Comparison of ENCODE assay signal across 11 cellular contexts in the genomic region with DNA sequence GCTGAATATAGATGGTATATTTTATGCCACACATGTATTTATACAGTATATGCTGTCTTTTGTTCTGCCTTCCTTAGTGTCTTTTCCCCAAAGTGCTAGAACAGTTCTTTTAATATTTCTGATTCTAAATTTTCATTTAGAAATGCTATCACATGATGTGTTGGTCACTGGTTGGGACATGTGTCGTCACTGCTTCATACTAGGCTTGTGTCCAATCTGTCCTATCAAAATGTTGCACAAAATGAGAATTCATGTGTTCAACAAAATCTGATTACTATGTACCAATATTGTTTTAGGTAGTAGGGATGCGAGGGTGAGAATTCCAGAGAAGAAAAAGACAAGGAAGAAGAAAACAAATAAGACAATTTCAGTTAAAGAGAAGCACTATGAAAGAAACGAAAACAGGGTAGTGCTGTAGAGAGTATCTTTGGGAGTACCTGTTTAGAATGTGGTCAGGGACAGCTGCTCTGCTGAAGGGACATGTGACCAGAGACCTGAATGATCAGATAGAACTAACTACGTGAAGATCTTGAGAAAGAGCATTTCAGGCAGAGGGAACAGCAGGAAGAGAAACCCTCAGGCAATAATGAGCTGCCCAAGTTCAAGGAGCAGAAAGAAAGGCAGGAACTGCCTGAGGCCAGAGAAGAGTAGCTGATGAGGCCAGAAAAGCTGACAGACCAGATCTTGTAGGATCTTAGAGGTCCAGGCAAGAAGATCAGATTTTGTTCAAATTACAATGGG. TPM values are rescaled to one million over a fixed set of nuclear protein-coding genes. Genes with fewer than 3 reads are reported as not detected.
DNase-seq lines count a peak whose midpoint lies in the region; ATAC-seq and TF ChIP-seq lines count a peak whose summit lies in the region.
"Had no signal": no experiment of that assay in that cellular context is flagged by ENCODE, and none has a peak within 500 bp of the region (broad histone marks: within the 10 kb centered on the region; RNA-seq: fewer than 3 reads in every experiment).

No MANE protein-coding gene starts in this region.

- H2AK5ac ChIP-seq in mesenchymal stem cell (ENCODE audit: low read length, severe bottlenecking): peak overlapping the region; percentile 78

- H2BK120ac ChIP-seq in mesenchymal stem cell (ENCODE audit: low read depth, low read length): peak overlapping the region; percentile 24

- H3K27me3 ChIP-seq in mesenchymal stem cell (ENCODE audit: control insufficient read depth in 1 of 2, insufficient read depth in 1 of 2, low read length in 2 of 2): no peaks in the 10 kb centered on the region
- no peaks in the 10 kb centered on the region for H3K27me3 ChIP-seq in CD8-positive, alpha-beta memory T cell (ENCODE audit: insufficient read depth, low read length, poor library complexity, severe bottlenecking)
- H3K27me3 ChIP-seq: right atrium auricular region had no signal

- no peak overlapping the region for H4K91ac ChIP-seq in mesenchymal stem cell (ENCODE audit: low read length)

- no peak for TF ChIP-seq CTCF in natural killer cell (IDR thresholded peaks at IDR 0.05)

- H3K9ac ChIP-seq in mesenchymal stem cell (ENCODE audit: low read length): no peak overlapping the region

- no peak overlapping the region for H2BK15ac ChIP-seq in mesenchymal stem cell (ENCODE audit: low read depth, poor library complexity, severe bottlenecking)

- H3K4me1 ChIP-seq in mesenchymal stem cell (ENCODE audit: control insufficient read depth, insufficient read depth, low read depth, low read length): peaks cover 2% of the 10 kb centered on the region
- H3K4me1 ChIP-seq in CD8-positive, alpha-beta memory T cell (ENCODE audit: insufficient read depth, low read length): peaks cover 4% of the 10 kb centered on the region
- H3K4me1 ChIP-seq: right atrium auricular region had no signal

- no peak overlapping the region for H3K4me2 ChIP-seq in mesenchymal stem cell (ENCODE audit: low read length, poor library complexity, severe bottlenecking)

- no peak overlapping the region for H3K14ac ChIP-seq in mesenchymal stem cell (ENCODE audit: low read length in 2 of 2)

- H3K23ac ChIP-seq in mesenchymal stem cell (ENCODE audit: low read length in 2 of 2): no peak overlapping the region

- H2AFZ ChIP-seq in mesenchymal stem cell (ENCODE audit: low read depth, low read length): no peak overlapping the region

- H3K9me3 ChIP-seq in mesenchymal stem cell (ENCODE audit: control insufficient read depth, low read length): no peaks in the 10 kb centered on the region
- no peaks in the 10 kb centered on the region for H3K9me3 ChIP-seq in CD8-positive, alpha-beta memory T cell (ENCODE audit: low read length)
- H3K9me3 ChIP-seq: right atrium auricular region had no signal

- no peak overlapping the region for H3K18ac ChIP-seq in mesenchymal stem cell (ENCODE audit: low read depth in 1 of 2, low read length in 2 of 2)

- no peak overlapping the region for H3K4ac ChIP-seq in mesenchymal stem cell (ENCODE audit: low read depth in 1 of 2, low read length in 2 of 2)

- H3K27ac Mint-ChIP-seq in CD8-positive, alpha-beta memory T cell: no peak overlapping the region
- no peak overlapping the region for H3K27ac Mint-ChIP-seq in natural killer cell

- H3K4me3 Mint-ChIP-seq in CD8-positive, alpha-beta memory T cell: peak overlapping the region in 2 of 7 donors; percentile 1 to 38
- no peak overlapping the region for H3K4me3 Mint-ChIP-seq in natural killer cell
- H3K4me3 Mint-ChIP-seq: central memory CD8-positive, alpha-beta T cell had no signal

- peaks cover 8 to 16% (median 14%) of the 10 kb centered on the region in 3 donors for H3K4me1 Mint-ChIP-seq in CD8-positive, alpha-beta memory T cell
- H3K4me1 Mint-ChIP-seq in natural killer cell: peaks cover 11 to 14% of the 10 kb centered on the region in 2 donors

- CTCF ChIA-PET in CD8-positive, alpha-beta memory T cell (lab: Charles Lee): interaction anchor here (1.4 kb wide), 1 partner anchor 78 kb away, joined by 3 read pairs; no protein-coding TSS in a partner anchor

- H3K36me3 ChIP-seq in mesenchymal stem cell (ENCODE audit: control insufficient read depth in 1 of 2, insufficient read depth in 2 of 2, low read depth in 1 of 2, low read length in 2 of 2): no peaks in the 10 kb centered on the region
- H3K36me3 ChIP-seq in CD8-positive, alpha-beta memory T cell (ENCODE audit: insufficient read depth, low read length): no peaks in the 10 kb centered on the region
- H3K36me3 ChIP-seq: right atrium auricular region had no signal

- H3K9me3 Mint-ChIP-seq in CD8-positive, alpha-beta memory T cell: no peaks in the 10 kb centered on the region
- no peaks in the 10 kb centered on the region for H3K9me3 Mint-ChIP-seq in natural killer cell
- H3K9me3 Mint-ChIP-seq: central memory CD8-positive, alpha-beta T cell had no signal

- intact Hi-C loops in natural killer cell (cut with micrococcal nuclease): loop anchor here (5.0 kb wide), 3 partner anchors 314 to 1794 kb away; partner anchors contain the start of gene EXO1

- H3K4me3 ChIP-seq in mesenchymal stem cell (ENCODE audit: insufficient read depth in 1 of 2, low read depth in 1 of 2, low read length in 2 of 2): no peak overlapping the region
- no peak overlapping the region for H3K4me3 ChIP-seq in CD8-positive, alpha-beta memory T cell (ENCODE audit: low read length)
- H3K4me3 ChIP-seq: right atrium auricular region had no signal

- no peak overlapping the region for H4K8ac ChIP-seq in mesenchymal stem cell (ENCODE audit: low read length)

- DNase-seq in NAMALWA (ENCODE audit: low spot score) (peak; percentile 46), mesenchymal stem cell (peak; percentile 10), NCI-H2081 treated with DMSO at 0.1 percent for 48 hours (lab: John Stamatoyannopoulos, UW) (no peak), natural killer cell (no peak)
- no peak for DNase-seq in activated naive CD4-positive, alpha-beta T cell treated with anti-CD3 and anti-CD28 coated beads, Interleukin-2, amount 50 U/mL, for 16 hours
- DNase-seq in CD8-positive, alpha-beta memory T cell: no peak
- DNase-seq: NCI-H1436 had no signal

- no peak overlapping the region for H2BK12ac ChIP-seq in mesenchymal stem cell (ENCODE audit: low read length in 2 of 2)

- WGBS in mesenchymal stem cell: 79% methylated on average over 3 of the region's 4 CpGs

- no peak overlapping the region for H3K27ac ChIP-seq in mesenchymal stem cell (ENCODE audit: low read length, poor library complexity, severe bottlenecking)
- no peak overlapping the region for H3K27ac ChIP-seq in CD8-positive, alpha-beta memory T cell (ENCODE audit: low read depth, low read length)
- H3K27ac ChIP-seq: right atrium auricular region had no signal

- ATAC-seq in GM18867 (IDR thresholded peaks at IDR 0.05; ENCODE audit: unreplicated experiment): peak; percentile 39
- peak; percentile 32 for ATAC-seq in HG02623 (IDR thresholded peaks at IDR 0.05; ENCODE audit: unreplicated experiment)
- ATAC-seq in natural killer cell: no peak

- POLR2A ChIA-PET in CD8-positive, alpha-beta memory T cell (lab: Charles Lee): no interaction called here

- H3K79me1 ChIP-seq in mesenchymal stem cell (replicated peaks; ENCODE audit: low read length, poor library complexity, severe bottlenecking): peaks cover 2% of the 10 kb centered on the region

- H3K36me3 Mint-ChIP-seq in CD8-positive, alpha-beta memory T cell: peaks cover 0 to 2% (median 0%) of the 10 kb centered on the region in 3 donors
- no peaks in the 10 kb centered on the region for H3K36me3 Mint-ChIP-seq in natural killer cell

- no peaks in the 10 kb centered on the region for H3K27me3 Mint-ChIP-seq in CD8-positive, alpha-beta memory T cell
- peaks cover 4 to 14% of the 10 kb centered on the region in 2 donors for H3K27me3 Mint-ChIP-seq in natural killer cell (ENCODE audit: low read depth in 2 of 2)
- H3K27me3 Mint-ChIP-seq: central memory CD8-positive, alpha-beta T cell had no signal

- no peak overlapping the region for H2BK5ac ChIP-seq in mesenchymal stem cell (ENCODE audit: low read depth, low read length, poor library complexity, severe bottlenecking)

RNA-seq across cellular contexts. Expression of gene KMO, which starts 1.4 kb away (rescaled TPM):
- polyA plus RNA-seq in mesenchymal stem cell (2013, experiment 1 of 2): 0.18 TPM
- polyA plus RNA-seq in mesenchymal stem cell (2013, experiment 2 of 2): 0.10 TPM
- 1 to 10 TPM in 1 of 2 experiments, under 1 TPM in 1; 0.60 to 1.4 TPM for total RNA-seq in CD8-positive, alpha-beta memory T cell
- 0.06 TPM for polyA plus RNA-seq in CD8-positive, alpha-beta memory T cell
- total RNA-seq in natural killer cell: 1 to 10 TPM in 1 of 3 donors, under 1 TPM in 1, not detected in 1; 0.97 to 1.1 TPM

RNA-seq across cellular contexts. Expression of gene FH, which starts 14.0 kb away (rescaled TPM):
- polyA plus RNA-seq in mesenchymal stem cell (2013, experiment 1 of 2): 40.5 TPM
- polyA plus RNA-seq in mesenchymal stem cell (2013, experiment 2 of 2): 41.6 TPM
- 100 to 1,000 TPM in 1 of 2 experiments, 10 to 100 TPM in 1; 99.8 to 101 TPM for total RNA-seq in CD8-positive, alpha-beta memory T cell
- 27.2 TPM for polyA plus RNA-seq in CD8-positive, alpha-beta memory T cell
- total RNA-seq in natural killer cell: 10 to 100 TPM; 16.6 to 18.3 (median 16.7) TPM

Comparison
In these comparisons a context has a peak if more than half of its experiments do, and no peak if none do; other contexts are left out.
1. ATAC-seq: peak in GM18867 (single experiment) and HG02623 (single experiment); none in natural killer cell (0 of 3).
2. DNase-seq: peak in NAMALWA (single experiment) and mesenchymal stem cell (single experiment); none in activated naive CD4-positive, alpha-beta T cell treated with anti-CD3 and anti-CD28 coated beads, Interleukin-2, amount 50 U/mL, for 16 hours (single experiment), CD8-positive, alpha-beta memory T cell (0 of 5), NCI-H2081 treated with DMSO at 0.1 percent for 48 hours (single experiment) and natural killer cell (single experiment).
3. RNA of gene FH, which starts 14.0 kb away (total RNA-seq): 99.8 to 101 TPM in CD8-positive, alpha-beta memory T cell; 16.6 to 18.3 TPM in natural killer cell; every median in the first group is over 4 times any median in the second.